In genomic region chr6:135054575-135055498, GRCh38 we compare ENCODE assay signal across 1 cellular context.
A peak's percentile ranks its signal among the peaks of the same experiment; 100 is the strongest.
TF ChIP-seq lines count a peak whose summit lies in the region.

TSS of gene HBS1L (minus strand) at chr6:135054822. CDS start at chr6:135054691, 131 bp downstream.

TF ChIP-seq in H1, 55 proteins besides CTCF, POLR2A, EP300 and RAD21:
- TF ChIP-seq USF2 (IDR thresholded peaks at IDR 0.05; ENCODE audit: low read length) (no peak), KDM4A (IDR thresholded peaks at IDR 0.05; ENCODE audit: low read depth, low read length, severe bottlenecking) (peak; percentile 92), ASH2L (IDR thresholded peaks at IDR 0.05; ENCODE audit: low read length) (peak; percentile 99), KDM5A (IDR thresholded peaks at IDR 0.05; ENCODE audit: low read length) (peak; percentile 93), SIN3A (conservative IDR thresholded peaks at IDR 0.05 in 1 of 2, IDR thresholded peaks at IDR 0.05 in 1 of 2; ENCODE audit: low read depth in 1 of 2, low read length in 2 of 2) (peak in 1 of 2 experiments; percentile 47; a peak in 1 of 4 replicates), SP4 (IDR thresholded peaks at IDR 0.05; ENCODE audit: low read length) (peak; percentile 79; the same call in 1 of the 2 replicates), NANOG (IDR thresholded peaks at IDR 0.05; ENCODE audit: insufficient read depth, low read depth, low read length, poor library complexity, severe bottlenecking) (no peak), JUND (IDR thresholded peaks at IDR 0.05; ENCODE audit: low read length) (0 out of 2 replicates have a peak, but pooled peaks have one; percentile 6), YY1 (IDR thresholded peaks at IDR 0.05; ENCODE audit: low read depth, low read length) (peak; percentile 98), ZNF274 (IDR thresholded peaks at IDR 0.05; ENCODE audit: borderline replicate concordance, extremely low read depth, low read length) (no peak), GTF2F1 (IDR thresholded peaks at IDR 0.05; ENCODE audit: borderline replicate concordance, low read depth, low read length) (0 out of 2 replicates have a peak, but pooled peaks have one; percentile 30), SP1 (IDR thresholded peaks at IDR 0.05; ENCODE audit: low read depth, low read length) (peak; percentile 81), BCL11A (IDR thresholded peaks at IDR 0.05; ENCODE audit: low read depth in 2 of 2, low read length in 2 of 2) (no peak), RBBP5 (IDR thresholded peaks at IDR 0.05; ENCODE audit: borderline replicate concordance, low read depth, low read length) (peak; percentile 99; the same call in 1 of the 2 replicates), TAF7 (optimal IDR thresholded peaks at IDR 0.05; ENCODE audit: borderline replicate concordance, low read depth, low read length) (peak; percentile 90), TBP (IDR thresholded peaks at IDR 0.05; ENCODE audit: low read depth, low read length) (peak; percentile 94), CBX8 (IDR thresholded peaks at IDR 0.05; ENCODE audit: borderline replicate concordance, low read depth, low read length) (no peak), PHF8 (conservative IDR thresholded peaks at IDR 0.05; ENCODE audit: low read depth, low read length) (peak; percentile 98), CHD2 (IDR thresholded peaks at IDR 0.05; ENCODE audit: low read length) (0 out of 2 replicates have a peak, but pooled peaks have one; percentile 42), SAP30 (IDR thresholded peaks at IDR 0.05; ENCODE audit: insufficient read depth, insufficient replicate concordance, low read length) (peak; percentile 71), TEAD4 (IDR thresholded peaks at IDR 0.05; ENCODE audit: low read depth, low read length) (0 out of 2 replicates have a peak, but pooled peaks have one; percentile 5), CREB1 (IDR thresholded peaks at IDR 0.05) (peak; percentile 95), MAX (IDR thresholded peaks at IDR 0.05) (peak; percentile 66; the same call in 1 of the 2 replicates), TAF1 (IDR thresholded peaks at IDR 0.05; ENCODE audit: low read depth, low read length) (peak; percentile 99), ATF3 (IDR thresholded peaks at IDR 0.05; ENCODE audit: insufficient read depth, low read depth, low read length) (peak; percentile 82), KDM1A (IDR thresholded peaks at IDR 0.05; ENCODE audit: borderline replicate concordance, low read length) (peak; percentile 59; the same call in 1 of the 2 replicates), CEBPB (IDR thresholded peaks at IDR 0.05; ENCODE audit: low read depth, low read length) (peak; percentile 73; the same call in 1 of the 2 replicates), POLR2AphosphoS5 (IDR thresholded peaks at IDR 0.05; ENCODE audit: low read depth, low read length) (peak; percentile 94), NRF1 (IDR thresholded peaks at IDR 0.05; ENCODE audit: low read depth, low read length) (peak; percentile 98), CTBP2 (IDR thresholded peaks at IDR 0.05; ENCODE audit: borderline replicate concordance, insufficient read depth, insufficient read length, low read length) (no peak), RFX5 (IDR thresholded peaks at IDR 0.05; ENCODE audit: borderline replicate concordance, low read depth, low read length) (no peak), SP2 (IDR thresholded peaks at IDR 0.05; ENCODE audit: low read length) (no peak)
